ENCODE assay signal across 8 cellular contexts in genomic region chr6:159107451-159108260, GRCh38.
DNase-seq lines count a peak whose midpoint lies in the region; ATAC-seq and TF ChIP-seq lines count a peak whose summit lies in the region.

No MANE protein-coding gene starts in this region.

- H3K9me3 ChIP-seq in SJCRH30 (replicated peaks), result no peaks in the 10 kb centered on the region

- peak overlapping the region; percentile 50 for H3K4me3 ChIP-seq in SJCRH30

- ATAC-seq in GM19463 (IDR thresholded peaks at IDR 0.05; ENCODE audit: unreplicated experiment), result peak; percentile 23

- no peaks in the 10 kb centered on the region for H3K27me3 ChIP-seq in SJCRH30

- in situ Hi-C loops in GM13976 (cut with MboI; ENCODE audit: low sequenced_read_pairs, unreplicated experiment), result loop anchor here (10.0 to 25.0 kb wide), 4 partner anchors 63 to 895 kb away; partner anchors contain the start of genes RSPH3 and TAGAP

- TF ChIP-seq CTCF in GM13976 (IDR thresholded peaks at IDR 0.05; ENCODE audit: borderline replicate concordance, control extremely low read depth, extremely low read depth, insufficient read depth, missing control alignments) (no peak), GM10266 (IDR thresholded peaks at IDR 0.05; ENCODE audit: control insufficient read depth, insufficient read depth, low read depth, missing control alignments) (no peak)

- DNase-seq in SJCRH30 (no peak), GM13976 (ENCODE audit: low spot score) (no peak), medulla oblongata (ENCODE audit: extremely low spot score) (no peak), superior temporal gyrus (ENCODE audit: extremely low spot score) (no peak), GM10266 (ENCODE audit: extremely low spot score) (no peak)
- peak; percentile 64 for DNase-seq in central memory CD4-positive, alpha-beta T cell
- peak; percentile 30 to 55 for DNase-seq in stimulated activated CD8-positive, alpha-beta memory T cell treated with anti-CD3 and anti-CD28 coated beads, Interleukin-4, amount 100 ng/mL, for 1 hour (ENCODE audit: low read depth in 2 of 2, low spot score in 1 of 2)

- no peak overlapping the region for H3K27ac ChIP-seq in SJCRH30

- peaks cover 16% of the 10 kb centered on the region for H3K4me1 ChIP-seq in SJCRH30

- no peaks in the 10 kb centered on the region for H3K36me3 ChIP-seq in SJCRH30

Comparison
In these comparisons a context has a peak if more than half of its experiments do, and no peak if none do; other contexts are left out.
1. DNase-seq: peak in central memory CD4-positive, alpha-beta T cell (single experiment) and stimulated activated CD8-positive, alpha-beta memory T cell treated with anti-CD3 and anti-CD28 coated beads, Interleukin-4, amount 100 ng/mL, for 1 hour (2 of 2); none in SJCRH30 (0 of 2), GM13976 (single experiment), medulla oblongata (single experiment), superior temporal gyrus (single experiment) and GM10266 (single experiment).